In the genomic region with DNA sequence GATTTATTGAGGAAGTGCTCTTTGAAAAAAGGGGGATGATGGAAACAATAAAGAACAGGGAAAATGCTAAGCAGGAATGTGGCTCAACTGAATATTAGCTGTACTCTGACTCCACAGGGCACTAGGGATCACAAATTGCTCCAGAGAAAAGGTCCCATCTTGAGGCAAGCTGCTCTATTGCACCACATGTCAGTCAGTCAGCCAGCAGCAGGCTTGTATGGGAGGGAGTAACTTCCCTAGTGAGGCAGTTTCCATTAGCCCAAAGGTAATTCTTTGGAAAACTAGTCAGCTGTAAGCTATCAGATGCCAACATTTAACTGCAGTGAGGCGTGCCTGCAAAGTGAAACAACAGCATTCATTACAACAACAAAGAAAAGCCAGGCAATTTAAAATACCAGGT, we compare ENCODE assay signal across 2 cellular contexts.
TF ChIP-seq lines count a peak whose summit lies in the region.

No MANE protein-coding gene starts in this region.

TF ChIP-seq in HEK293, 187 proteins besides CTCF, POLR2A, EP300 and RAD21 (continued from another document):
- no peak for TF ChIP-seq INSM2 (tag by site-specific recombination; IDR thresholded peaks at IDR 0.05)

TF ChIP-seq in K562, 482 proteins besides CTCF, POLR2A, EP300 and RAD21 (continued from another document):
- TF ChIP-seq CEBPZ (IDR thresholded peaks at IDR 0.05; ENCODE audit: borderline replicate concordance, low read depth, low read length): no peak
